1 cellular context compared by ENCODE assay signal in the genomic region with DNA sequence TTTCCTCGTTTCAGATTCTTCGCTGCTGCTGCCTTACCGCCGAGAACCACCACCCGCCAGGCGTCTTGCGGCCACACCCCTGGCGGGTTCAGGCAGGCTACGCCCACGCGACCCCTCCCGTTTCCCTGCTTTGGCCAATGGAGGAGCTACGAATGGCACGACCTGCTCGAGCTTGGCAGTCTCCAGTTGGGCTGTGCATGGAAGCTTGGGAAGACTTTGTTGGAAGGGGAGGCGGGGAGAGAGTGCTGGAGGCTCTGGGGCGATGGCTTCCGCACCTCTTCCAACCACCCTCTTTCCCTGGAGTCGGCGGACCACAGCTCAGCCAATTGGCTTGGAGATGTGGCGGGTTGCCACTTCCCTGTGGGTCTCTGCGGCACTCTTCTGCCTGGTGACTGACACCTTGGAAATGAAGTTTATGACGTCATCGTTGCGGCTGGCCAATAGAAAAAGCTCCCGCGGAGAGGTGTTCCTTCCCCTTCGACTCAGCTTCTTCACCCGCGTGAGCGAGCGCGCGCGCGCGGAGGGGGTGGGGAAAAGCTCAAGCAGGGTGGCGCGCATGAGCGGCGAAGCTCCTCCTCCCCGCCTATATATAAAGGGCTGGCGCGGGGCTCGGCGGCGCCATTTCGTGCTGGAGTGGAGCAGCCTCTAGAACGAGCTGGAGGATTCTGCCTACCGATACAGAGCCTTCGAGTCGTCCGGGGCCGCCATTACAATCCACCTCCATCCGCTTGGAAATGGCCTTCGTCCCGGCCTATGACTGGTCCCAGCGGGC.
TF ChIP-seq lines count a peak whose summit lies in the region.

No MANE protein-coding gene starts in this region.

TF ChIP-seq in endothelial cell of umbilical vein, 7 proteins besides CTCF, POLR2A, EP300 and RAD21 (continued from another document):
- TF ChIP-seq GATA2 (IDR thresholded peaks at IDR 0.05; ENCODE audit: insufficient read depth, insufficient read length, low read depth, low read length) (no peak), FOS (IDR thresholded peaks at IDR 0.05; ENCODE audit: borderline replicate concordance, insufficient read depth, low read length) (no peak)
